ENCODE assay signal across 8 cellular contexts in the genomic region with DNA sequence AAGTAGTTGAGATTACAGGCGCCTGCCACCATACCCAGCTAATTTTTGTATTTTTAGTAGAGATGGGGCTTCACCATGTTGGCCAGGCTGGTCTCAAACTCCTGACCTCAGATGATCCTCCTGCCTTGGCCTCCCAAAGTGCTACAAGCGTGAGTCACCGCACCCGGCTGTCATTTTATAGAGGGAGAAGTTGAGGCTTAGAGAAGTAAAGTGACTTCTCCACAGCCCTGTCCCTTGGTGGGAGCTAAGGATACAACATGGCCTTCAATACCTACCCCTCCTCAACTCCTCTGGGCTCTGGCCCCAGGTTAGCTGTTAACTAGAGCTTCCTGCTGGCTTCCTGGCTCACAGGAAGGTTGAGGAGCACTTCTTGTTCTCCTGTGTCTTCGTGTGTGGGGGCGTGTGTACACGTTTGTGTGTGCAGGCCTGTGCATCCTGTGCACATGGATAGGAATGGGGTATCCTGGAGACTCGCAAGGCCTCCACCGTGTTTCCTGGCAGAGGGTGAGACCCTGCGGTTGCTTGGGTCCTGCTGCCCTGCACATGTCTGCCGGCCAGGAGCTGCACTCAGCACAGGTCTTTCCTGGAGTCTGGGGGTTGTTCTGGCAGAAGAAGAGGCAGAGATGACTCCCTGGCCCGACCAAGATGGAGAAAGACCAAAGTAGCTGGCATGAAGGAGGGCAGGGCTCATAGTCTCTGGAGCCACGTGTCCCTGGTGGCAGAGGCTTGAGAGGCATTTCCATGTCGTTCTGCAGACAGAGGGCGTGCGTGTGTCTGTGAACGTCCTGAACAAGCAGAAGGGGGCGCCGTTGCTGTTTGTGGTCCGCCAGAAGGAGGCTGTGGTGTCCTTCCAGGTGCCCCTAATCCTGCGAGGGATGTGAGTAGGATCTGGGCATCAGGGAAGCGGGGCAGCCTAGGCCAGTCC. TPM values are rescaled to one million over a fixed set of nuclear protein-coding genes. Genes with fewer than 3 reads are reported as not detected.
DNase-seq lines count a peak whose midpoint lies in the region; ATAC-seq, FAIRE-seq and TF ChIP-seq lines count a peak whose summit lies in the region.

No MANE protein-coding gene starts in this region.

- H3K4me1 ChIP-seq in A673 (ENCODE audit: insufficient read depth, low read length, poor library complexity, severe bottlenecking): peaks cover 29% of the 10 kb centered on the region

- CTCF ChIA-PET in A673 (lab: Charles Lee): interaction anchor here (0.6 to 1.8 kb wide), 3 partner anchors 38 to 442 kb away, joined by 3 to 8 read pairs (median 3); no protein-coding TSS in a partner anchor

- no peak for TF ChIP-seq POLR2A in GM12892 (IDR thresholded peaks at IDR 0.05; ENCODE audit: low read depth, low read length)

- no peak overlapping the region for H3K4me3 ChIP-seq in A673 (ENCODE audit: low read depth, low read length, poor library complexity, severe bottlenecking)
- H3K4me3 ChIP-seq in epithelial cell of proximal tubule (ENCODE audit: low read depth, low read length): no peak overlapping the region

- H3K27ac ChIP-seq in A673 (ENCODE audit: low read depth, low read length, poor library complexity, severe bottlenecking): peak overlapping the region; percentile 81

- POLR2A ChIA-PET in A673 (lab: Charles Lee; ENCODE audit: low non-redundant PET): interaction anchor here (0.6 kb wide), 2 partner anchors 313 to 397 kb away, joined by 3 read pairs; no protein-coding TSS in a partner anchor

- no TSS peak for BruUV-seq in A673 (replicated peaks; lab: Mats Ljungman, UMichigan)

- peak; percentile 17 for ATAC-seq in stimulated activated naive CD8-positive, alpha-beta T cell treated with anti-CD3 and anti-CD28 coated beads, Interleukin-15, Interleukin-2, amounts not matched to agents 100 U/mL and 50 U/mL, for 24 hours

- no peaks in the 10 kb centered on the region for H3K9me3 ChIP-seq in A673 (ENCODE audit: low read depth, low read length, poor library complexity, severe bottlenecking)

- DNase-seq in A673 (ENCODE audit: low spot score): peak; percentile 92
- DNase-seq in GM12892 (ENCODE audit: insufficient read length): no peak
- DNase-seq in NCI-H526 treated with DMSO at 0.1 percent for 48 hours (lab: John Stamatoyannopoulos, UW): peak; percentile 60
- DNase-seq in activated CD8-positive, alpha-beta memory T cell treated with anti-CD3 and anti-CD28 coated beads, Interleukin-2, amount 50 U/mL, for 4 hours: peak; percentile 39
- no peak for DNase-seq in epithelial cell of proximal tubule (ENCODE audit: low read depth)
- DNase-seq in myocyte (ENCODE audit: low read depth): peak; percentile 73
- DNase-seq in stimulated activated naive CD8-positive, alpha-beta T cell treated with anti-CD3 and anti-CD28 coated beads, Interleukin-15, Interleukin-2, amounts not matched to agents 100 U/mL and 50 U/mL, for 24 hours: peak; percentile 70
- no peak for DNase-seq in DMS153 (lab: John Stamatoyannopoulos, UW)

- no peaks in the 10 kb centered on the region for H3K27me3 ChIP-seq in A673 (replicated peaks; ENCODE audit: insufficient read depth, low read depth, low read length, poor library complexity)

- intact Hi-C loops in A673 (cut with micrococcal nuclease; ENCODE audit: unreplicated experiment): loop anchor here (1.0 kb wide), 1 partner anchor 45 kb away; no protein-coding TSS in a partner anchor

- TF ChIP-seq CTCF in A673 (conservative IDR thresholded peaks at IDR 0.05; ENCODE audit: low read depth, low read length): peak; percentile 94
- peak; percentile 37 for TF ChIP-seq CTCF in epithelial cell of proximal tubule (conservative IDR thresholded peaks at IDR 0.05; ENCODE audit: low read depth, low read length)

- H3K36me3 ChIP-seq in A673 (ENCODE audit: insufficient read depth, low read length, poor library complexity, severe bottlenecking): no peaks in the 10 kb centered on the region

- FAIRE-seq in GM12892 (lab: Jason Lieb, UNC): peak; percentile 95

RNA-seq across cellular contexts. Expression of gene SIDT2, which starts 2.4 kb away (rescaled TPM):
- 33.5 and 43.6 TPM in 2 replicates for total RNA-seq in A673 (2021)
- 13.6 TPM for polyA plus RNA-seq in GM12892 (2012; ENCODE audit: missing spikeins)
- total RNA-seq in epithelial cell of proximal tubule: 7.1 and 12.2 TPM in 2 replicates
- 24.7 and 39.6 TPM in 2 replicates for total RNA-seq in myocyte
- 70.3 TPM for polyA plus RNA-seq in myocyte (2012)

RNA-seq across cellular contexts. Expression of gene TAGLN, which starts 18.2 kb away (rescaled TPM):
- 19.4 and 27.2 TPM in 2 replicates for total RNA-seq in A673 (2021)
- polyA plus RNA-seq in GM12892 (2012; ENCODE audit: missing spikeins): 4.5 TPM
- total RNA-seq in epithelial cell of proximal tubule: 470 and 583 TPM in 2 replicates
- total RNA-seq in myocyte: 462 and 502 TPM in 2 replicates
- polyA plus RNA-seq in myocyte (2012): 4,113 TPM

RNA-seq across cellular contexts. Expression of gene PAFAH1B2, which starts 36.8 kb away (rescaled TPM):
- 153 and 160 TPM in 2 replicates for total RNA-seq in A673 (2021)
- polyA plus RNA-seq in GM12892 (2012; ENCODE audit: missing spikeins): 22.2 TPM
- 95.4 and 103 TPM in 2 replicates for total RNA-seq in epithelial cell of proximal tubule
- 93.0 and 94.1 TPM in 2 replicates for total RNA-seq in myocyte
- 47.2 TPM for polyA plus RNA-seq in myocyte (2012)

RNA-seq across cellular contexts. Expression of gene PCSK7, which starts 51.0 kb away (rescaled TPM):
- 49.0 and 53.2 TPM in 2 replicates for total RNA-seq in A673 (2021)
- polyA plus RNA-seq in GM12892 (2012; ENCODE audit: missing spikeins): 41.6 TPM
- total RNA-seq in epithelial cell of proximal tubule: 19.6 and 29.6 TPM in 2 replicates
- total RNA-seq in myocyte: 36.8 and 42.3 TPM in 2 replicates
- polyA plus RNA-seq in myocyte (2012): 46.9 TPM

RNA-seq across cellular contexts. Expression of gene RNF214, which starts 51.5 kb away (rescaled TPM):
- total RNA-seq in A673 (2021) (37.8 and 50.3 TPM in 2 replicates), epithelial cell of proximal tubule (6.5 and 9.7 TPM in 2 replicates), myocyte (14.8 and 16.3 TPM in 2 replicates)
- 10.9 TPM for polyA plus RNA-seq in GM12892 (2012; ENCODE audit: missing spikeins)
- 14.5 TPM for polyA plus RNA-seq in myocyte (2012)

Comparison
In these comparisons a context has a peak if more than half of its experiments do, and no peak if none do; other contexts are left out.
1. DNase-seq: peak in A673 (single experiment), NCI-H526 treated with DMSO at 0.1 percent for 48 hours (single experiment), activated CD8-positive, alpha-beta memory T cell treated with anti-CD3 and anti-CD28 coated beads, Interleukin-2, amount 50 U/mL, for 4 hours (single experiment), myocyte (single experiment) and stimulated activated naive CD8-positive, alpha-beta T cell treated with anti-CD3 and anti-CD28 coated beads, Interleukin-15, Interleukin-2, amounts not matched to agents 100 U/mL and 50 U/mL, for 24 hours (single experiment); none in GM12892 (single experiment), epithelial cell of proximal tubule (single experiment) and DMS153 (single experiment).
2. RNA of gene TAGLN, which starts 18.2 kb away (total RNA-seq): 470 to 583 TPM in epithelial cell of proximal tubule and 462 to 502 TPM in myocyte; 19.4 to 27.2 TPM in A673; every median in the first group is over 10 times any median in the second.